In genomic region chr15:85088300-85088699, GRCh38 we compare ENCODE assay signal across 34 cellular contexts.
"Had no signal": no experiment of that assay in that cellular context is flagged by ENCODE, and none has a peak within 500 bp of the region (broad histone marks: within the 10 kb centered on the region; RNA-seq: fewer than 3 reads in every experiment).

No MANE protein-coding gene starts in this region.

- FAIRE-seq: astrocyte, bronchial epithelial cell had no signal

- DNase-seq: activated effector memory CD4-positive, alpha-beta T cell treated with anti-CD3 and anti-CD28 coated beads, Interleukin-2, amount 50 U/mL, for 16 hours; activated effector memory CD4-positive, alpha-beta T cell treated with Interleukin-2 at 50 U/mL for 16 hours; activated gamma-delta T cell; activated gamma-delta T cell treated with Interleukin-2 at 50 U/mL for 16 hours; activated naive CD4-positive, alpha-beta T cell; activated naive CD4-positive, alpha-beta T cell treated with anti-CD3 and anti-CD28 coated beads for 36 hours; activated naive CD4-positive, alpha-beta T cell treated with anti-CD3 and anti-CD28 coated beads, Interleukin-2, amount 10 ng/mL, durations not matched to agents 7 days and 5 days; activated naive CD4-positive, alpha-beta T cell treated with anti-CD3 and anti-CD28 coated beads, Interleukin-2, amount 50 U/mL, for 16 hours; activated naive CD4-positive, alpha-beta T cell treated with Interleukin-2 at 50 U/mL for 16 hours; activated naive CD8-positive, alpha-beta T cell treated with anti-CD3 and anti-CD28 coated beads for 36 hours; activated naive CD8-positive, alpha-beta T cell treated with anti-CD3 and anti-CD28 coated beads, Interleukin-2, amount 10 ng/mL, durations not matched to agents 7 days and 5 days; activated naive CD8-positive, alpha-beta T cell treated with anti-CD3 and anti-CD28 coated beads, Interleukin-2, amount 50 U/mL, for 24 hours; activated T-cell treated with anti-CD3 and anti-CD28 coated beads, Interleukin-2, amount 50 U/mL, for 1 hour; activated T-cell treated with anti-CD3 and anti-CD28 coated beads, Interleukin-2, amount 50 U/mL, for 24 hours; activated T-cell treated with anti-CD3 and anti-CD28 coated beads, Interleukin-2, amount 50 U/mL, for 4 hours; activated T-cell treated with anti-CD3 and anti-CD28 coated beads, Interleukin-2, amount 50 U/mL, for 48 hours; activated T-cell treated with anti-CD3 and anti-CD28 coated beads, Interleukin-2, amount 50 U/mL, for 72 hours; adrenal gland; amniotic stem cell; amygdala; anterior cingulate cortex; aorta; body of pancreas; brain microvascular endothelial cell; caudate nucleus; central memory CD4-positive, alpha-beta T cell; cerebellar nuclear complex had no signal

- ATAC-seq: activated naive CD4-positive, alpha-beta T cell treated with anti-CD3 and anti-CD28 coated beads, Interleukin-2, amount 50 U/mL, for 72 hours; activated naive CD8-positive, alpha-beta T cell treated with anti-CD3 and anti-CD28 coated beads, Interleukin-2, amount 50 U/mL, for 24 hours; activated T-cell treated with anti-CD3 and anti-CD28 coated beads, Interleukin-2, amount 50 U/mL, for 4 hours; activated T-cell treated with anti-CD3 and anti-CD28 coated beads, Interleukin-2, amount 50 U/mL, for 72 hours; activated T-helper 17 cell treated with anti-CD3 and anti-CD28 coated beads, Interleukin-2, amount 50 U/mL, for 72 hours; body of pancreas had no signal

- H3K4me3 ChIP-seq: adrenal gland, ascending aorta, body of pancreas, breast epithelium, cardiac muscle cell had no signal

- H3K27ac ChIP-seq: adrenal gland, ascending aorta, body of pancreas, brain microvascular endothelial cell, breast epithelium, cardiac muscle cell had no signal

- H3K9me3 ChIP-seq: adrenal gland, ascending aorta, body of pancreas, breast epithelium had no signal

- H3K36me3 ChIP-seq: breast epithelium had no signal

- H3K27me3 ChIP-seq: adrenal gland, ascending aorta, body of pancreas, brain microvascular endothelial cell, breast epithelium, cardiac muscle cell had no signal

- H3K4me1 ChIP-seq: adrenal gland, ascending aorta, body of pancreas, breast epithelium had no signal
